ENCODE assay signal across 9 cellular contexts in genomic region chr4:7964890-7965662, GRCh38. TPM values are rescaled to one million over a fixed set of nuclear protein-coding genes. Genes with fewer than 3 reads are reported as not detected.
A peak's percentile ranks its signal among the peaks of the same experiment; 100 is the strongest.
DNase-seq lines count a peak whose midpoint lies in the region; ATAC-seq and TF ChIP-seq lines count a peak whose summit lies in the region.
"Had no signal": no experiment of that assay in that cellular context is flagged by ENCODE, and none has a peak within 500 bp of the region (broad histone marks: within the 10 kb centered on the region; RNA-seq: fewer than 3 reads in every experiment).

No MANE protein-coding gene starts in this region.

- H3K4me1 Mint-ChIP-seq in CD4-positive, CD25-positive, alpha-beta regulatory T cell, result peaks cover 8 to 42% (median 11%) of the 10 kb centered on the region in 4 donors
- peaks cover 56 to 62% of the 10 kb centered on the region in 2 donors for H3K4me1 Mint-ChIP-seq in effector memory CD8-positive, alpha-beta T cell (ENCODE audit: low read depth in 2 of 2)
- H3K4me1 Mint-ChIP-seq in neural crest cell, result peaks cover 50% of the 10 kb centered on the region

- H3K27me3 Mint-ChIP-seq in CD4-positive, CD25-positive, alpha-beta regulatory T cell, result peaks cover 5% of the 10 kb centered on the region
- no peaks in the 10 kb centered on the region for H3K27me3 Mint-ChIP-seq in effector memory CD8-positive, alpha-beta T cell
- no peaks in the 10 kb centered on the region for H3K27me3 Mint-ChIP-seq in neural crest cell (ENCODE audit: low read depth)

- H3K9me3 ChIP-seq in CD4-positive, CD25-positive, alpha-beta regulatory T cell (ENCODE audit: control insufficient read depth in 2 of 2, low read length in 2 of 2), result no peaks in the 10 kb centered on the region

- peak overlapping the region; percentile 41 for H3K27ac ChIP-seq in CD4-positive, CD25-positive, alpha-beta regulatory T cell (ENCODE audit: insufficient read depth, low read length, poor library complexity, severe bottlenecking)
- peak overlapping the region; percentile 93 for H3K27ac ChIP-seq in RWPE1

- CTCF ChIA-PET in RWPE1 (lab: Yijun Ruan, JAX), result interaction anchor here (0.5 kb wide), 1 partner anchor 13 kb away, joined by 3 read pairs; no protein-coding TSS in a partner anchor

- ATAC-seq in CD4-positive, CD25-positive, alpha-beta regulatory T cell (ENCODE audit: low read depth in 2 of 2), result no peak
- peak; percentile 51 for ATAC-seq in effector memory CD8-positive, alpha-beta T cell (replicated peaks)
- ATAC-seq in GM18511 (IDR thresholded peaks at IDR 0.05; ENCODE audit: unreplicated experiment), result no peak
- ATAC-seq: stimulated activated naive B cell treated with anti-CD40 and anti-IgM and Interleukin-4, amounts not matched to agents 10 μg/mL and 1 μg/mL and 100 μg/mL, for 72 hours had no signal

- H3K9me3 Mint-ChIP-seq in CD4-positive, CD25-positive, alpha-beta regulatory T cell, result no peaks in the 10 kb centered on the region
- H3K9me3 Mint-ChIP-seq in effector memory CD8-positive, alpha-beta T cell, result no peaks in the 10 kb centered on the region
- H3K9me3 Mint-ChIP-seq in neural crest cell, result no peaks in the 10 kb centered on the region
- H3K9me3 Mint-ChIP-seq: stimulated activated naive B cell treated with anti-CD40 and anti-IgM and Interleukin-4, amounts not matched to agents 10 μg/mL and 1 μg/mL and 100 μg/mL, for 72 hours had no signal

- H3K4me1 ChIP-seq in CD4-positive, CD25-positive, alpha-beta regulatory T cell (ENCODE audit: control insufficient read depth, insufficient read depth, low read length, poor library complexity, severe bottlenecking), result peaks cover 15% of the 10 kb centered on the region

- H3K4me3 Mint-ChIP-seq in CD4-positive, CD25-positive, alpha-beta regulatory T cell, result no peak overlapping the region
- peak overlapping the region; percentile 64 to 66 for H3K4me3 Mint-ChIP-seq in effector memory CD8-positive, alpha-beta T cell
- H3K4me3 Mint-ChIP-seq in neural crest cell, result no peak overlapping the region
- H3K4me3 Mint-ChIP-seq: stimulated activated naive B cell treated with anti-CD40 and anti-IgM and Interleukin-4, amounts not matched to agents 10 μg/mL and 1 μg/mL and 100 μg/mL, for 72 hours had no signal

- H3K36me3 Mint-ChIP-seq in CD4-positive, CD25-positive, alpha-beta regulatory T cell, result peaks cover under 1% of the 10 kb centered on the region
- peaks cover 22% of the 10 kb centered on the region for H3K36me3 Mint-ChIP-seq in effector memory CD8-positive, alpha-beta T cell (ENCODE audit: insufficient read depth)
- no peaks in the 10 kb centered on the region for H3K36me3 Mint-ChIP-seq in neural crest cell (ENCODE audit: low read depth)

- H3K4me3 ChIP-seq in CD4-positive, CD25-positive, alpha-beta regulatory T cell (ENCODE audit: low read depth, low read length), result no peak overlapping the region

- H3K27me3 ChIP-seq in CD4-positive, CD25-positive, alpha-beta regulatory T cell (ENCODE audit: control insufficient read depth, insufficient read depth, low read length), result no peaks in the 10 kb centered on the region

- peak overlapping the region in 2 of 3 donors; percentile 59 to 67 for H3K27ac Mint-ChIP-seq in CD4-positive, CD25-positive, alpha-beta regulatory T cell
- H3K27ac Mint-ChIP-seq in effector memory CD8-positive, alpha-beta T cell, result peak overlapping the region; percentile 87 to 97
- H3K27ac Mint-ChIP-seq in neural crest cell (ENCODE audit: unreplicated experiment), result peak overlapping the region; percentile 71
- H3K27ac Mint-ChIP-seq: stimulated activated naive B cell treated with anti-CD40 and anti-IgM and Interleukin-4, amounts not matched to agents 10 μg/mL and 1 μg/mL and 100 μg/mL, for 72 hours had no signal

- DNase-seq in CD4-positive, CD25-positive, alpha-beta regulatory T cell, result peak in 2 of 3 donors; percentile 12 to 27
- peak; percentile 64 for DNase-seq in RWPE1 (ENCODE audit: low spot score)
- peak; percentile 50 to 67 (median 52) for DNase-seq in effector memory CD8-positive, alpha-beta T cell
- no peak for DNase-seq in neural crest cell (ENCODE audit: low read depth, low spot score)
- no peak for DNase-seq in NCI-H2081 treated with DMSO at 0.1 percent for 48 hours (lab: John Stamatoyannopoulos, UW)
- DNase-seq in RKO (ENCODE audit: low spot score), result no peak
- DNase-seq in globus pallidus (ENCODE audit: low spot score), result no peak
- DNase-seq: stimulated activated naive B cell treated with anti-CD40 and anti-IgM and Interleukin-4, amounts not matched to agents 10 μg/mL and 1 μg/mL and 100 μg/mL, for 72 hours had no signal

- no peak for TF ChIP-seq CTCF in RWPE1 (conservative IDR thresholded peaks at IDR 0.05; ENCODE audit: low read depth)
- no peak for TF ChIP-seq CTCF in neural crest cell (conservative IDR thresholded peaks at IDR 0.05)

- no peaks in the 10 kb centered on the region for H3K36me3 ChIP-seq in CD4-positive, CD25-positive, alpha-beta regulatory T cell (ENCODE audit: control insufficient read depth, insufficient read depth, low read length)

- POLR2A ChIA-PET in RWPE1 (lab: Yijun Ruan, JAX; ENCODE audit: low non-redundant PET), result no interaction called here

RNA-seq across cellular contexts. Expression of gene AFAP1, which starts 25.4 kb away (rescaled TPM):
- total RNA-seq in CD4-positive, CD25-positive, alpha-beta regulatory T cell, result 5.0 TPM
- 1 to 10 TPM; 1.8 to 4.1 (median 2.1) TPM for polyA plus RNA-seq in CD4-positive, CD25-positive, alpha-beta regulatory T cell
- total RNA-seq in neural crest cell, result 25.4 and 28.1 TPM in 2 replicates

Comparison
In these comparisons a context has a peak if more than half of its experiments do, and no peak if none do; other contexts are left out.
1. DNase-seq: peak in CD4-positive, CD25-positive, alpha-beta regulatory T cell (2 of 3), RWPE1 (single experiment) and effector memory CD8-positive, alpha-beta T cell (3 of 3); none in neural crest cell (single experiment), NCI-H2081 treated with DMSO at 0.1 percent for 48 hours (single experiment), RKO (single experiment) and globus pallidus (single experiment).
2. H3K4me3 Mint-ChIP-seq: peak in effector memory CD8-positive, alpha-beta T cell (2 of 2); none in CD4-positive, CD25-positive, alpha-beta regulatory T cell (0 of 4) and neural crest cell (single experiment).
3. Peak in every context shown above with its lines, with median percentiles within 50 percentile points of each other: H3K27ac Mint-ChIP-seq.